ENCODE assay signal across 10 cellular contexts in the genomic region with DNA sequence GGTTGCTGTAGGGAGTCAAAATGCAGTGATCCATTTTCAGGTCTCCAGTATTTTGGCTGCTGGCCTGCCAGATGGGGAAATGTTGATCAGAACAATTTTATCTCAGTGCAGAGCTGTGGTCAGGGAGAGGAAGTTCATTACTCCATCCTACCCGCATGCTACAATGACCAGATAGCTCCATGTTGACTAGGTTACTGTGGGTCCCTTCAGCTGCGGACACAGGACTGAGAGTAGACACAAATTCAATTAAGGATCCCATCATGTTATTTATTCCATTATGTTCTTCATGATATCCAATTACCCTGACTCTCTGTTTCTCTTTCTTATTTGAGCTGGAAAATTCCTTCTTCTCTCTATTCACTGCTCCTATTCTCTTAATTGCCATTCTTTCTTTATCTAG. TPM values are rescaled to one million over a fixed set of nuclear protein-coding genes. Genes with fewer than 3 reads are reported as not detected.
A peak's percentile ranks its signal among the peaks of the same experiment; 100 is the strongest.
DNase-seq lines count a peak whose midpoint lies in the region; ATAC-seq and TF ChIP-seq lines count a peak whose summit lies in the region.
"Had no signal": no experiment of that assay in that cellular context is flagged by ENCODE, and none has a peak within 500 bp of the region (broad histone marks: within the 10 kb centered on the region; RNA-seq: fewer than 3 reads in every experiment).

No MANE protein-coding gene starts in this region.

- H3K9me3 ChIP-seq in right atrium auricular region, result no peaks in the 10 kb centered on the region
- H3K9me3 ChIP-seq in spleen, result no peaks in the 10 kb centered on the region

- H3K27ac ChIP-seq in VCaP (peak overlapping the region; percentile 61), right atrium auricular region (peak overlapping the region; percentile 80 to 91), spleen (peak overlapping the region in 5 of 8 donors; percentile 19 to 51 (median 48))

- CTCF ChIA-PET in HEK293T (lab: Yijun Ruan, JAX), result no interaction called here

- no peaks in the 10 kb centered on the region for H3K27me3 ChIP-seq in right atrium auricular region
- H3K27me3 ChIP-seq in spleen (replicated peaks in 1 of 7), result no peaks in the 10 kb centered on the region

- POLR2A ChIA-PET in HEK293T (lab: Yijun Ruan, JAX), result no interaction called here

- no peak overlapping the region for H3K4me3 ChIP-seq in right atrium auricular region
- no peak overlapping the region for H3K4me3 ChIP-seq in spleen

- TF ChIP-seq CTCF in VCaP (conservative IDR thresholded peaks at IDR 0.05) (no peak), right atrium auricular region (IDR thresholded peaks at IDR 0.05) (no peak), spleen (IDR thresholded peaks at IDR 0.05 in 8 of 11, conservative IDR thresholded peaks at IDR 0.05 in 3 of 11) (no peak)

- DNase-seq in NCI-H1092 treated with DMSO at 0.1 percent for 48 hours (lab: John Stamatoyannopoulos, UW), result peak; percentile 84
- DNase-seq in right atrium auricular region (ENCODE audit: low spot score), result no peak
- no peak for DNase-seq in spleen
- no peak for DNase-seq in stimulated activated CD8-positive, alpha-beta memory T cell treated with anti-CD3 and anti-CD28 coated beads, Interleukin-4, amount 100 ng/mL, for 48 hours
- DNase-seq in HEK293T (ENCODE audit: extremely low spot score), result no peak
- DNase-seq in effector CD8-positive, alpha-beta T cell (lab: John Stamatoyannopoulos, UW), result no peak
- DNase-seq: activated T-cell treated with anti-CD3 and anti-CD28 coated beads, Interleukin-2, amount 50 U/mL, for 24 hours; CD4-positive, alpha-beta T cell had no signal

- 32 to 63% (median 48%) methylated on average over 2 of the region's 2 CpGs for WGBS in spleen, 5 donors

- H3K4me1 ChIP-seq in right atrium auricular region, result peaks cover 0 to 42% of the 10 kb centered on the region in 2 donors
- peaks cover 0 to 7% (median 3%) of the 10 kb centered on the region in 6 donors for H3K4me1 ChIP-seq in spleen

- TF ChIP-seq POLR2A in spleen (IDR thresholded peaks at IDR 0.05), result no peak

- H3K36me3 ChIP-seq in right atrium auricular region (no peaks in the 10 kb centered on the region), spleen (no peaks in the 10 kb centered on the region)

- intact Hi-C loops in spleen (cut with DNase I; ENCODE audit: low total_unique reads), result no loop called here

- ATAC-seq in HG02610 (IDR thresholded peaks at IDR 0.05; ENCODE audit: unreplicated experiment), result no peak

TF ChIP-seq in HEK293T, 16 proteins besides CTCF, POLR2A, EP300 and RAD21:
- TF ChIP-seq L3MBTL2 (conservative IDR thresholded peaks at IDR 0.05), result no peak
- no peak for TF ChIP-seq FOXA1 (IDR thresholded peaks at IDR 0.05)
- no peak for TF ChIP-seq ARNT (IDR thresholded peaks at IDR 0.05)
- TF ChIP-seq ZNF384 (IDR thresholded peaks at IDR 0.05), result no peak
- TF ChIP-seq TARDBP (IDR thresholded peaks at IDR 0.05), result no peak
- no peak for TF ChIP-seq FOXK2 (IDR thresholded peaks at IDR 0.05)
- no peak for TF ChIP-seq HDGF (IDR thresholded peaks at IDR 0.05; ENCODE audit: borderline replicate concordance)
- no peak for TF ChIP-seq ELF4 (IDR thresholded peaks at IDR 0.05)
- no peak for TF ChIP-seq SUZ12 (IDR thresholded peaks at IDR 0.05)
- TF ChIP-seq NFRKB (IDR thresholded peaks at IDR 0.05), result no peak
- no peak for TF ChIP-seq CTBP1 (IDR thresholded peaks at IDR 0.05; ENCODE audit: borderline replicate concordance)
- no peak for TF ChIP-seq FOXM1 (IDR thresholded peaks at IDR 0.05; ENCODE audit: borderline replicate concordance)

RNA-seq across cellular contexts. Expression of gene SYNPO2, which starts 16.3 kb away (rescaled TPM):
- total RNA-seq in right atrium auricular region (100 to 1,000 TPM in 1 of 2 donors, 10 to 100 TPM in 1; 85.3 to 152 TPM), spleen (10 to 100 TPM; 24.7 to 72.1 (median 36.9) TPM)
- polyA plus RNA-seq in spleen, result 1 to 10 TPM; 3.6 to 5.9 (median 4.2) TPM
